In the genomic region with DNA sequence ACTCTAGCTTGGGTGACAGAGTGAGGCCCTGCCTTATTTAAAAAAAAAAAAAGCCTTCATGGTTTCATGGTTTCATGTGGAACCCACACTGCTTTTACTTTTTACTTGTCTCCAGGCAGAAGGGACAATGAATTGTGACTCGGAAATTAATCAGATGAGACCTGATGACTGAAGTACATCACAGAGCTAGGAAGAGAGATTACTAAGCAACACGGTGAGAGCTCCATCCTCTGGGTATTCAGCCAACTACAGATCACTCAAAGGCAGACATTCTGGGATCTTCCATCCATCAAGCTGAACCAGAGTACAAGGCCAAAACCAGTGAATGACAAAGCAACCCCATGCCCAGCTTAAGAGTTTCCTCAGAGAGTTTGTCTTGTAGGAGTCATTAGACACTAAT, we compare ENCODE assay signal across 17 cellular contexts.
DNase-seq lines count a peak whose midpoint lies in the region; ATAC-seq and TF ChIP-seq lines count a peak whose summit lies in the region.
"Had no signal": no experiment of that assay in that cellular context is flagged by ENCODE, and none has a peak within 500 bp of the region (broad histone marks: within the 10 kb centered on the region; RNA-seq: fewer than 3 reads in every experiment).

No MANE protein-coding gene starts in this region.

- POLR2A ChIA-PET in A673 (lab: Charles Lee; ENCODE audit: low non-redundant PET) = no interaction called here

- no peaks in the 10 kb centered on the region for H3K4me1 ChIP-seq in A673 (ENCODE audit: insufficient read depth, low read length, poor library complexity, severe bottlenecking)
- no peaks in the 10 kb centered on the region for H3K4me1 ChIP-seq in H9 (ENCODE audit: insufficient read depth, low read length)
- H3K4me1 ChIP-seq in MM.1S (ENCODE audit: low read length) = no peaks in the 10 kb centered on the region
- H3K4me1 ChIP-seq: ascending aorta, uterus had no signal

- TF ChIP-seq CTCF in A673 (conservative IDR thresholded peaks at IDR 0.05; ENCODE audit: low read depth, low read length) (peak; percentile 46), H9 (conservative IDR thresholded peaks at IDR 0.05) (peak; percentile 46; the same call in 2 of the 3 replicates), MM.1S (IDR thresholded peaks at IDR 0.05; ENCODE audit: low read length) (no peak)

- no peak overlapping the region for H2BK12ac ChIP-seq in H9 (ENCODE audit: insufficient read length, low read depth, low read length)

- no peak for TF ChIP-seq POLR2A in erythroblast (IDR thresholded peaks at IDR 0.05; ENCODE audit: low read length)

- no peak overlapping the region for H2AK5ac ChIP-seq in H9 (ENCODE audit: insufficient read length, low read length)

- no peak overlapping the region for H2BK120ac ChIP-seq in H9 (ENCODE audit: low read depth, low read length, poor library complexity, severe bottlenecking)

- H3K27ac ChIP-seq in A673 (ENCODE audit: low read depth, low read length, poor library complexity, severe bottlenecking) = no peak overlapping the region
- no peak overlapping the region for H3K27ac ChIP-seq in H9 (ENCODE audit: insufficient read length, low read depth, low read length)
- H3K27ac ChIP-seq in MM.1S (ENCODE audit: low read length) = no peak overlapping the region
- H3K27ac ChIP-seq: ascending aorta, uterus had no signal

- no peak overlapping the region for H3K18ac ChIP-seq in H9 (ENCODE audit: insufficient read length, low read depth, low read length)

- no peak overlapping the region for H4K5ac ChIP-seq in H9 (ENCODE audit: insufficient read length, low read depth, low read length)

- CTCF ChIA-PET in A673 (lab: Charles Lee) = interaction anchor here (0.7 kb wide), 1 partner anchor 73 kb away, joined by 7 read pairs; no protein-coding TSS in a partner anchor

- no peak overlapping the region for H3K4me3 Mint-ChIP-seq in H9
- H3K4me3 Mint-ChIP-seq: naive thymus-derived CD4-positive, alpha-beta T cell; stimulated activated naive CD8-positive, alpha-beta T cell treated with anti-CD3 and anti-CD28 coated beads, Interleukin-15, amount 100 ng/mL, for 72 hours had no signal

- no peak overlapping the region for H3T11ph ChIP-seq in H9 (ENCODE audit: low read length)

- H3K4me3 ChIP-seq in A673 (ENCODE audit: low read depth, low read length, poor library complexity, severe bottlenecking) (no peak overlapping the region), MM.1S (ENCODE audit: low read length) (no peak overlapping the region)
- H3K4me3 ChIP-seq: ascending aorta, uterus had no signal

- no peaks in the 10 kb centered on the region for H3K9me2 ChIP-seq in MM.1S (replicated peaks; ENCODE audit: insufficient read depth, low read length)

- H3F3A ChIP-seq in MM.1S (ENCODE audit: insufficient read depth, low read length) = no peaks in the 10 kb centered on the region

- H3K23me2 ChIP-seq in H9 (ENCODE audit: insufficient read length, low read depth, low read length, poor library complexity, severe bottlenecking) = no peaks in the 10 kb centered on the region

- no peaks in the 10 kb centered on the region for H3K27me3 ChIP-seq in A673 (replicated peaks; ENCODE audit: insufficient read depth, low read depth, low read length, poor library complexity)
- no peaks in the 10 kb centered on the region for H3K27me3 ChIP-seq in H9 (ENCODE audit: insufficient read depth, low read length)
- no peaks in the 10 kb centered on the region for H3K27me3 ChIP-seq in MM.1S (replicated peaks; ENCODE audit: insufficient read depth, low read length)
- H3K27me3 ChIP-seq: ascending aorta, uterus had no signal

- H2AFZ ChIP-seq in H9 (ENCODE audit: low read length) (no peak overlapping the region), MM.1S (ENCODE audit: low read length) (no peak overlapping the region)

- DNase-seq in A673 (ENCODE audit: low spot score) = peak; percentile 36
- DNase-seq in H9 = no peak
- peak; percentile 21 for DNase-seq in astrocyte of the hippocampus (ENCODE audit: low read depth, low spot score)
- DNase-seq in kidney tubule cell (ENCODE audit: low spot score) = peak; percentile 66
- no peak for DNase-seq in erythroblast (lab: John Stamatoyannopoulos, UW)
- no peak for DNase-seq in MM.1S
- DNase-seq in NOMO-1 treated with DMSO at 0.1 percent for 48 hours (lab: John Stamatoyannopoulos, UW; ENCODE audit: unreplicated experiment) = no peak
- DNase-seq: activated CD4-positive, CD25-positive, alpha-beta regulatory T cell; activated gamma-delta T cell treated with Interleukin-2 at 50 U/mL for 16 hours; naive thymus-derived CD4-positive, alpha-beta T cell; NCI-H187; NCI-H82; stimulated activated CD4-positive, alpha-beta T cell treated with anti-CD3 and anti-CD28 coated beads, Interleukin-15, amount 100 ng/mL, for 24 hours; stimulated activated naive CD8-positive, alpha-beta T cell treated with anti-CD3 and anti-CD28 coated beads, Interleukin-15, amount 100 ng/mL, for 72 hours; uterus had no signal

- no peak overlapping the region for H3K4ac ChIP-seq in H9 (ENCODE audit: low read depth, low read length)

- no peaks in the 10 kb centered on the region; a peak in 1 of 7 replicates for H3K36me3 Mint-ChIP-seq in H9 (ENCODE audit: insufficient read depth in 1 of 3, low read depth in 3 of 3)
- H3K36me3 Mint-ChIP-seq: naive thymus-derived CD4-positive, alpha-beta T cell had no signal

- no peaks in the 10 kb centered on the region for H3K79me1 ChIP-seq in H9 (ENCODE audit: insufficient read depth, low read depth, low read length, poor library complexity, severe bottlenecking)

- no peak overlapping the region for H2BK15ac ChIP-seq in H9 (ENCODE audit: low read depth, low read length)

- H3K4me2 ChIP-seq in H9 (ENCODE audit: insufficient read depth, insufficient read length, low read length) = no peak overlapping the region
- H3K4me2 ChIP-seq in MM.1S (ENCODE audit: low read depth, low read length) = no peak overlapping the region

- no peaks in the 10 kb centered on the region for H3K9me3 Mint-ChIP-seq in H9

- no peak overlapping the region for H3K23ac ChIP-seq in H9 (ENCODE audit: insufficient read length, low read depth, low read length)

- no peak for ATAC-seq in HG03039 (IDR thresholded peaks at IDR 0.05; ENCODE audit: unreplicated experiment)
- ATAC-seq: naive thymus-derived CD4-positive, alpha-beta T cell; stimulated activated naive CD8-positive, alpha-beta T cell treated with anti-CD3 and anti-CD28 coated beads, Interleukin-15, amount 100 ng/mL, for 72 hours had no signal

- H3K36me3 ChIP-seq in A673 (ENCODE audit: insufficient read depth, low read length, poor library complexity, severe bottlenecking) (no peaks in the 10 kb centered on the region), MM.1S (replicated peaks; ENCODE audit: insufficient read depth, low read length) (no peaks in the 10 kb centered on the region)
- H3K36me3 ChIP-seq: ascending aorta, uterus had no signal

- H3K27me3 Mint-ChIP-seq in H9 (ENCODE audit: low read depth) = no peaks in the 10 kb centered on the region; the same call in 1 of the 2 replicates
- H3K27me3 Mint-ChIP-seq: stimulated activated naive CD8-positive, alpha-beta T cell treated with anti-CD3 and anti-CD28 coated beads, Interleukin-15, amount 100 ng/mL, for 72 hours had no signal

- no TSS peak for BruUV-seq in A673 (replicated peaks; lab: Mats Ljungman, UMichigan)

- H2BK20ac ChIP-seq in H9 (ENCODE audit: low read depth, low read length, poor library complexity, severe bottlenecking) = no peak overlapping the region

- H3K14ac ChIP-seq in H9 (ENCODE audit: insufficient read depth, low read length) = no peak overlapping the region

- WGBS in H9 (ENCODE audit: extremely low coverage, insufficient read length, low lambda C conversion rate) = no CpG with 5 or more reads among the region's 2 CpGs

- H3K9ac ChIP-seq in H9 (ENCODE audit: extremely low read depth, insufficient read length, low read length) = no peak overlapping the region
- no peak overlapping the region for H3K9ac ChIP-seq in MM.1S (ENCODE audit: low read length)

- H4K91ac ChIP-seq in H9 (ENCODE audit: insufficient read length, low read depth, low read length) = no peak overlapping the region

- H2BK5ac ChIP-seq in H9 (ENCODE audit: insufficient read length, low read length) = no peak overlapping the region

- no peak overlapping the region for H4K8ac ChIP-seq in H9 (replicated peaks; ENCODE audit: insufficient read length, low read depth, low read length)

- H3K56ac ChIP-seq in H9 (ENCODE audit: insufficient read length, low read depth, low read length) = no peak overlapping the region

- no peaks in the 10 kb centered on the region for H4K20me1 ChIP-seq in H9 (ENCODE audit: control insufficient read depth, insufficient read depth, insufficient read length)
- H4K20me1 ChIP-seq in MM.1S (ENCODE audit: insufficient read depth, low read length) = no peaks in the 10 kb centered on the region

- intact Hi-C loops in A673 (cut with micrococcal nuclease; ENCODE audit: unreplicated experiment) = no loop called here

- no peak overlapping the region for H3K27ac Mint-ChIP-seq in H9
- H3K27ac Mint-ChIP-seq: naive thymus-derived CD4-positive, alpha-beta T cell; stimulated activated naive CD8-positive, alpha-beta T cell treated with anti-CD3 and anti-CD28 coated beads, Interleukin-15, amount 100 ng/mL, for 72 hours had no signal

- H3K79me2 ChIP-seq in H9 (ENCODE audit: insufficient read depth, low read length) (no peaks in the 10 kb centered on the region), MM.1S (ENCODE audit: low read length) (no peaks in the 10 kb centered on the region)

- H3K4me1 Mint-ChIP-seq in H9 = no peaks in the 10 kb centered on the region
- H3K4me1 Mint-ChIP-seq: stimulated activated naive CD8-positive, alpha-beta T cell treated with anti-CD3 and anti-CD28 coated beads, Interleukin-15, amount 100 ng/mL, for 72 hours had no signal

- H3K9me3 ChIP-seq in A673 (ENCODE audit: low read depth, low read length, poor library complexity, severe bottlenecking) (no peaks in the 10 kb centered on the region), H9 (ENCODE audit: control insufficient read depth, low read depth, low read length) (no peaks in the 10 kb centered on the region), MM.1S (replicated peaks; ENCODE audit: insufficient read depth, low read length) (no peaks in the 10 kb centered on the region)
- H3K9me3 ChIP-seq: ascending aorta, uterus had no signal

Comparison
In these comparisons a context has a peak if more than half of its experiments do, and no peak if none do; other contexts are left out.
1. DNase-seq: peak in A673 (single experiment), astrocyte of the hippocampus (single experiment) and kidney tubule cell (single experiment); none in H9 (single experiment), erythroblast (0 of 2), MM.1S (single experiment) and NOMO-1 treated with DMSO at 0.1 percent for 48 hours (single experiment).